Comparison of ENCODE assay signal across 1 cellular context in the genomic region with DNA sequence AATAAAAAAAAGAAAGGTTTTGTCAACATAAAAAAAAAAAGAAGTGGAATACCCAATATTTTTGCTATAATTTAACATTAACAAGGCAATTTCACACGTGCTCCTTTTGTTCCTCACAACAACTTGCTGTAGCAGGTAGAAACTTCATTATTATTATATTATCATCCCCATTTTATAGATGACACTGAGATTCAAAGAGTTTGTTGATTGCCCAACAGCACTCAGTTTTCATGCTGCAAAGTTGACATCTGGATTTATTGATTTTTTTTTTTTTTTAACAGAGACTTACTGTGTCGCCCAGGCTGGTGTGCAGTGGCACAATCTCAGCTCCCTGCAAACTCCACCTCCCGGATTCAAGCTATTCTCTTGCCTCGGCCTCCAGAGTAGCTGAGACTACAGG.
A peak's percentile ranks its signal among the peaks of the same experiment; 100 is the strongest.
TF ChIP-seq lines count a peak whose summit lies in the region.

No MANE protein-coding gene starts in this region.

TF ChIP-seq in HepG2, 621 proteins besides CTCF, POLR2A, EP300 and RAD21:
- TF ChIP-seq, protein P1, sequence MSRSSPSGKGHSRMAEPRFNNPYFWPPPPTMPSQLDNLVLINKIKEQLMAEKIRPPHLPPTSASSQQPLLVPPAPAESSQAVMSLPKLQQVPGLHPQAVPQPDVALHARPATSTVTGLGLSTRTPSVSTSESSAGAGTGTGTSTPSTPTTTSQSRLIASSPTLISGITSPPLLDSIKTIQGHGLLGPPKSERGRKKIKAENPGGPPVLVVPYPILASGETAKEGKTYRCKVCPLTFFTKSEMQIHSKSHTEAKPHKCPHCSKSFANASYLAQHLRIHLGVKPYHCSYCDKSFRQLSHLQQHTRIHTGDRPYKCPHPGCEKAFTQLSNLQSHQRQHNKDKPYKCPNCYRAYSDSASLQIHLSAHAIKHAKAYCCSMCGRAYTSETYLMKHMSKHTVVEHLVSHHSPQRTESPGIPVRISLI (CRISPR knock-in tag; IDR thresholded peaks at IDR 0.05; ENCODE audit: borderline replicate concordance): peak; percentile 37; the same call in 1 of the 2 replicates
- TF ChIP-seq KDM6A (CRISPR knock-in tag; IDR thresholded peaks at IDR 0.05; ENCODE audit: low read depth): no peak
- peak; percentile 94 for TF ChIP-seq ZNF3 (CRISPR knock-in tag; IDR thresholded peaks at IDR 0.05)
- no peak for TF ChIP-seq ZNF263 (CRISPR knock-in tag; IDR thresholded peaks at IDR 0.05)
- TF ChIP-seq ZNF496 (CRISPR knock-in tag; IDR thresholded peaks at IDR 0.05; ENCODE audit: insufficient replicate concordance): no peak
TF ChIP-seq in HepG2: peak in this region for 2.
